ENCODE assay signal across 1 cellular context in genomic region chr6:139655783-139656705, GRCh38.
TF ChIP-seq lines count a peak whose summit lies in the region.

No MANE protein-coding gene starts in this region.

TF ChIP-seq in HEK293, 187 proteins besides CTCF, POLR2A, EP300 and RAD21 (continued from another document):
- TF ChIP-seq ZBTB6 (tag by site-specific recombination; IDR thresholded peaks at IDR 0.05) (no peak), ZBTB11 (tag by site-specific recombination; conservative IDR thresholded peaks at IDR 0.05; ENCODE audit: low read depth) (no peak), RBAK (tag by site-specific recombination; IDR thresholded peaks at IDR 0.05) (no peak), YY2 (tag by site-specific recombination; IDR thresholded peaks at IDR 0.05) (no peak), ZBTB26 (tag by site-specific recombination; optimal IDR thresholded peaks at IDR 0.05) (no peak), BCL11B (tag by site-specific recombination; IDR thresholded peaks at IDR 0.05; ENCODE audit: low read depth) (no peak), ZNF585B (tag by site-specific recombination; IDR thresholded peaks at IDR 0.05) (no peak), PRDM6 (tag by site-specific recombination; IDR thresholded peaks at IDR 0.05) (no peak), ZNF26 (tag by site-specific recombination; IDR thresholded peaks at IDR 0.05) (no peak), ZNF146 (tag by site-specific recombination; IDR thresholded peaks at IDR 0.05) (no peak), ZNF768 (tag by site-specific recombination; IDR thresholded peaks at IDR 0.05) (no peak), ZNF18 (tag by site-specific recombination; IDR thresholded peaks at IDR 0.05) (no peak), ZNF510 (tag by site-specific recombination; IDR thresholded peaks at IDR 0.05; ENCODE audit: insufficient replicate concordance) (no peak), PRDM1 (tag by site-specific recombination; IDR thresholded peaks at IDR 0.05) (peak; percentile 83), ZNF558 (tag by site-specific recombination; IDR thresholded peaks at IDR 0.05) (no peak), OSR2 (tag by site-specific recombination; IDR thresholded peaks at IDR 0.05) (no peak), ZNF792 (tag by site-specific recombination; IDR thresholded peaks at IDR 0.05) (no peak), ZNF488 (tag by site-specific recombination; IDR thresholded peaks at IDR 0.05) (no peak), GFI1B (tag by site-specific recombination; IDR thresholded peaks at IDR 0.05) (no peak), ZNF776 (tag by site-specific recombination; IDR thresholded peaks at IDR 0.05; ENCODE audit: borderline replicate concordance) (no peak), ZNF155 (tag by site-specific recombination; IDR thresholded peaks at IDR 0.05) (no peak), ZNF704 (tag by site-specific recombination; IDR thresholded peaks at IDR 0.05) (no peak), ZNF610 (tag by site-specific recombination; IDR thresholded peaks at IDR 0.05; ENCODE audit: borderline replicate concordance) (no peak), ZNF530 (tag by site-specific recombination; IDR thresholded peaks at IDR 0.05; ENCODE audit: low read depth) (no peak), MEIS1 (CRISPR knock-in tag; IDR thresholded peaks at IDR 0.05; ENCODE audit: borderline replicate concordance) (no peak), ZNF580 (tag by site-specific recombination; IDR thresholded peaks at IDR 0.05) (no peak), ZNF624 (tag by site-specific recombination; IDR thresholded peaks at IDR 0.05) (no peak), HIC1 (tag by site-specific recombination; IDR thresholded peaks at IDR 0.05) (no peak), ZNF221 (tag by site-specific recombination; IDR thresholded peaks at IDR 0.05; ENCODE audit: borderline replicate concordance) (no peak)
